1 cellular context compared by ENCODE assay signal in the genomic region with DNA sequence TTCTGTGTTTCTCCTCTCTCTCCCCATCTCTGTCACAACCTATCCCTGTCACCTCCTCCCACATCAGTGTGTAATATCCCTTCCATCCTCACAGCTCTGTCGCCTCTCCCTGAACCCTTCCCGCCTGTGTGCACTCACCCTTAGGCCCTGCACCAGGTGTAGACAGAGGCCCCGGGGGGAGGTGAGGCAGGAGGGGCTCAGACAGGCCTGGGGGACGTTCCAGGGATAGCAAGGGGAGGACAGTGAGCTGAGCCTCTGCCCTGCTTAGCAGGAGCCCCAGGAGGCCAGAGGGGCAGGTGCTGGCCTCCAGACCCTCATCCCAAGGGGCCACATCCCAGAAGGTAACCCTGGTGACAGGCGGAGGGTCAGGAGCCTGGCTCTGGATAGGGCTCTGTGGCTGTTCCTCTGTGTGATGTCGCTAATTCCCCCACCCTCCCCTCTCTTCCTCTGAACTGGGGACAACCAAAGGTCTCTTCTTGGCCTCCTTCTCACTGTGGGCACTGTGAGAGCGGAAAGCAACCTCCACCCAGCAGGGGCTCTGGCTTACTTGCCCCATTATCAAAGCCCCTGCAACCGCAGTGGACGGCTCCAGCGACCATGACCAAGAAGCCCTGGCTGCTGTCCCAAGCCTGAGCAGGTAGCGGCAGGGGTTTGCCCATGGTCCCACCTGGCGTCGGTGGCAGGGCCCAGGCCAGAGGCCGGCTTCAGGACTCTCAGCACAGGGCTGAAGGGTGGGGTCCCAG.
TF ChIP-seq lines count a peak whose summit lies in the region.

No MANE protein-coding gene starts in this region.

TF ChIP-seq in H1, 55 proteins besides CTCF, POLR2A, EP300 and RAD21:
- TF ChIP-seq BRCA1 (IDR thresholded peaks at IDR 0.05; ENCODE audit: low read depth, low read length) (no peak), SIRT6 (IDR thresholded peaks at IDR 0.05; ENCODE audit: low read length) (no peak), CHD1 (IDR thresholded peaks at IDR 0.05; ENCODE audit: low read depth, low read length) (no peak), CBX8 (IDR thresholded peaks at IDR 0.05; ENCODE audit: borderline replicate concordance, low read depth, low read length) (no peak), KDM1A (IDR thresholded peaks at IDR 0.05; ENCODE audit: borderline replicate concordance, low read length) (no peak), EZH2 (IDR thresholded peaks at IDR 0.05; ENCODE audit: low read depth, low read length, severe bottlenecking) (no peak), EGR1 (IDR thresholded peaks at IDR 0.05; ENCODE audit: borderline replicate concordance, low read depth, low read length) (no peak), ZNF274 (IDR thresholded peaks at IDR 0.05; ENCODE audit: borderline replicate concordance, extremely low read depth, low read length) (no peak), SAP30 (IDR thresholded peaks at IDR 0.05; ENCODE audit: insufficient read depth, insufficient replicate concordance, low read length) (no peak), RXRA (IDR thresholded peaks at IDR 0.05; ENCODE audit: insufficient read depth, low read depth, low read length) (no peak), RBBP5 (IDR thresholded peaks at IDR 0.05; ENCODE audit: borderline replicate concordance, low read depth, low read length) (no peak), CBX5 (IDR thresholded peaks at IDR 0.05; ENCODE audit: low read depth, low read length) (no peak), CTBP2 (IDR thresholded peaks at IDR 0.05; ENCODE audit: borderline replicate concordance, insufficient read depth, insufficient read length, low read length) (no peak)
- TF ChIP-seq, protein P1, sequence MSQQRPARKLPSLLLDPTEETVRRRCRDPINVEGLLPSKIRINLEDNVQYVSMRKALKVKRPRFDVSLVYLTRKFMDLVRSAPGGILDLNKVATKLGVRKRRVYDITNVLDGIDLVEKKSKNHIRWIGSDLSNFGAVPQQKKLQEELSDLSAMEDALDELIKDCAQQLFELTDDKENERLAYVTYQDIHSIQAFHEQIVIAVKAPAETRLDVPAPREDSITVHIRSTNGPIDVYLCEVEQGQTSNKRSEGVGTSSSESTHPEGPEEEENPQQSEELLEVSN (IDR thresholded peaks at IDR 0.05): no peak
- TF ChIP-seq, protein P2, sequence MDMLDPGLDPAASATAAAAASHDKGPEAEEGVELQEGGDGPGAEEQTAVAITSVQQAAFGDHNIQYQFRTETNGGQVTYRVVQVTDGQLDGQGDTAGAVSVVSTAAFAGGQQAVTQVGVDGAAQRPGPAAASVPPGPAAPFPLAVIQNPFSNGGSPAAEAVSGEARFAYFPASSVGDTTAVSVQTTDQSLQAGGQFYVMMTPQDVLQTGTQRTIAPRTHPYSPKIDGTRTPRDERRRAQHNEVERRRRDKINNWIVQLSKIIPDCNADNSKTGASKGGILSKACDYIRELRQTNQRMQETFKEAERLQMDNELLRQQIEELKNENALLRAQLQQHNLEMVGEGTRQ (IDR thresholded peaks at IDR 0.05; ENCODE audit: low read length): no peak
